Comparison of ENCODE assay signal across 9 cellular contexts in the genomic region with DNA sequence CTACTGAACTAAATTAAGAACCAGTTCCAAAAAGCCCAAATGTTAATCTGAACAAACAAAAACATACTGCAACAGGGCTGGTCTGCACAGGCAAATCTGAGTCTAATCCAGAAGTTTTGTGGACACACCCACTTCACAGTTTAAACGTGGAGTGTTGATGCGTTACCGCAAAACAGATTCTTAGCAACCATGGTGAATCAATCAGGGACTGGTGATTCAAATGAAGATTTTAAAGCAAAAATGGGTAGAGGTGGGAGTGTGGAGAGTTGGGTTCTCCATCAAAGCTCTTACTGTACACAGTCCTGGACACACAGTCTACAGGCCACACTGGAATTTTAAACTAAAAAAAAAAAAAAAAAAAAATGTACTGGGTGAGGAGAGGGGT. TPM values are rescaled to one million over a fixed set of nuclear protein-coding genes. Genes with fewer than 3 reads are reported as not detected.
DNase-seq lines count a peak whose midpoint lies in the region; ATAC-seq and TF ChIP-seq lines count a peak whose summit lies in the region.
"Had no signal": no experiment of that assay in that cellular context is flagged by ENCODE, and none has a peak within 500 bp of the region (broad histone marks: within the 10 kb centered on the region; RNA-seq: fewer than 3 reads in every experiment).

No MANE protein-coding gene starts in this region.

- peak overlapping the region; percentile 25 to 97 (median 89) for H3K27ac ChIP-seq in heart left ventricle
- H3K27ac ChIP-seq in heart right ventricle, result peak overlapping the region; percentile 58 to 98 (median 96)
- peak overlapping the region; percentile 67 for H3K27ac ChIP-seq in stomach smooth muscle (ENCODE audit: low read length)

- no peaks in the 10 kb centered on the region for H3K9me3 ChIP-seq in heart left ventricle
- H3K9me3 ChIP-seq in heart right ventricle, result no peaks in the 10 kb centered on the region
- no peaks in the 10 kb centered on the region for H3K9me3 ChIP-seq in stomach smooth muscle (ENCODE audit: control insufficient read depth in 2 of 2, low read length in 2 of 2)

- H3K4me1 ChIP-seq in heart left ventricle (peaks cover 14 to 91% (median 71%) of the 10 kb centered on the region in 12 donors), heart right ventricle (peaks cover 28 to 93% (median 87%) of the 10 kb centered on the region in 9 donors), stomach smooth muscle (ENCODE audit: control insufficient read depth, insufficient read depth, low read length) (peaks cover 78% of the 10 kb centered on the region)

- peak overlapping the region in 7 of 12 donors; percentile 2 to 89 (median 22) for H3K4me3 ChIP-seq in heart left ventricle
- peak overlapping the region in 4 of 10 donors; percentile 8 to 75 (median 19) for H3K4me3 ChIP-seq in heart right ventricle
- H3K4me3 ChIP-seq in stomach smooth muscle (ENCODE audit: low read length in 2 of 2), result peak overlapping the region in 1 of 2 donors; percentile 61

- WGBS in heart left ventricle, 4 donors, result 30 to 47% (median 36%) methylated on average over 3 of the region's 3 CpGs
- WGBS in heart right ventricle, 2 donors, result 25 to 33% methylated on average over 3 of the region's 3 CpGs

- H3K36me3 ChIP-seq in heart left ventricle (peaks cover 0 to 57% (median 6%) of the 10 kb centered on the region in 9 donors), heart right ventricle (peaks cover 0 to 45% (median 3%) of the 10 kb centered on the region in 9 donors), stomach smooth muscle (ENCODE audit: control insufficient read depth in 2 of 2, insufficient read depth in 2 of 2, low read length in 2 of 2) (peaks cover 6 to 8% of the 10 kb centered on the region in 2 donors)

- TF ChIP-seq CTCF in heart left ventricle (IDR thresholded peaks at IDR 0.05), result no peak
- no peak for TF ChIP-seq CTCF in heart right ventricle (IDR thresholded peaks at IDR 0.05)

- TF ChIP-seq POLR2A in heart left ventricle (IDR thresholded peaks at IDR 0.05), result no peak

- H3K9ac ChIP-seq in stomach smooth muscle (ENCODE audit: low read length in 2 of 2), result peak overlapping the region; percentile 41 to 51

- peak in 2 of 4 donors; percentile 1 to 25 for ATAC-seq in heart left ventricle
- ATAC-seq in heart right ventricle, result peak in 5 of 8 donors; percentile 8 to 38 (median 20)
- ATAC-seq in HG02642 (IDR thresholded peaks at IDR 0.05; ENCODE audit: poor library complexity, unreplicated experiment), result no peak
- no peak for ATAC-seq in GM18861 (IDR thresholded peaks at IDR 0.05; ENCODE audit: unreplicated experiment)

- DNase-seq in heart left ventricle (no peak), cardiac septum (ENCODE audit: low spot score) (no peak), heart right ventricle (no peak), ureter (ENCODE audit: low spot score) (no peak)
- DNase-seq in activated T-cell treated with anti-CD3 and anti-CD28 coated beads, Interleukin-2, amount 50 U/mL, for 48 hours, result peak; percentile 39 to 52
- DNase-seq: activated naive CD8-positive, alpha-beta T cell treated with anti-CD3 and anti-CD28 coated beads, Interleukin-2, amount 10 ng/mL, durations not matched to agents 7 days and 5 days had no signal

- intact Hi-C loops in heart left ventricle (cut with DNase I), result loop anchor here in 2 of 10 donors (2.0 to 5.0 kb wide), 2 partner anchors 22 to 35 kb away; no protein-coding TSS in a partner anchor
- intact Hi-C loops in cardiac septum (cut with DNase I), result no loop called here
- intact Hi-C loops in heart right ventricle (cut with DNase I), result loop anchor here in 1 of 10 donors (2.0 kb wide), 1 partner anchor 22 kb away; no protein-coding TSS in a partner anchor

- H3K27me3 ChIP-seq in heart left ventricle (no peaks in the 10 kb centered on the region), heart right ventricle (no peaks in the 10 kb centered on the region), stomach smooth muscle (ENCODE audit: control insufficient read depth in 1 of 2, insufficient read depth in 2 of 2, low read length in 2 of 2) (no peaks in the 10 kb centered on the region)

RNA-seq across cellular contexts. Expression of a gene that starts 5.2 kb away (rescaled TPM):
- total RNA-seq in heart left ventricle (100 to 1,000 TPM; 106 to 523 (median 207) TPM), cardiac septum (177 TPM), heart right ventricle (100 to 1,000 TPM in 9 of 10 donors, 10 to 100 TPM in 1; 98.7 to 341 (median 123) TPM), ureter (684 TPM)
- polyA plus RNA-seq in heart left ventricle (100 to 1,000 TPM; 135 to 547 TPM), heart right ventricle (100 to 1,000 TPM; 166 to 539 TPM)

Comparison
In these comparisons a context has a peak if more than half of its experiments do, and no peak if none do; other contexts are left out.
1. ATAC-seq: peak in heart right ventricle (5 of 8); none in HG02642 (single experiment) and GM18861 (single experiment).
2. DNase-seq: peak in activated T-cell treated with anti-CD3 and anti-CD28 coated beads, Interleukin-2, amount 50 U/mL, for 48 hours (2 of 2); none in heart left ventricle (0 of 5), cardiac septum (single experiment), heart right ventricle (0 of 2) and ureter (single experiment).
3. Peak in every context shown above with its lines, with median percentiles within 50 percentile points of each other: H3K27ac ChIP-seq.